22 cellular contexts compared by ENCODE assay signal in genomic region chr10:27035163-27035562, GRCh38.
DNase-seq lines count a peak whose midpoint lies in the region.
"Had no signal": no experiment of that assay in that cellular context is flagged by ENCODE, and none has a peak within 500 bp of the region (broad histone marks: within the 10 kb centered on the region; RNA-seq: fewer than 3 reads in every experiment).

No MANE protein-coding gene starts in this region.

- peaks cover 22% of the 10 kb centered on the region for H3K36me3 Mint-ChIP-seq in activated naive CD4-positive, alpha-beta T cell treated with anti-CD3 and anti-CD28 coated beads, Interleukin-2, amount 50 U/mL, for 24 hours
- H3K36me3 Mint-ChIP-seq in activated CD4-positive, alpha-beta memory T cell treated with anti-CD3 and anti-CD28 coated beads, Interleukin-2, amount 10 ng/mL, durations not matched to agents 7 days and 5 days (ENCODE audit: low read depth) = peaks cover 12% of the 10 kb centered on the region

- no peak for DNase-seq in activated naive CD4-positive, alpha-beta T cell (lab: John Stamatoyannopoulos, UW)
- DNase-seq in Karpas-422 (no peak), pons (ENCODE audit: low spot score) (peak; percentile 14), iPS-NIHi7 (ENCODE audit: extremely low spot score) (no peak), 8988T (no peak), RPMI8226 (no peak)
- no peak for DNase-seq in activated CD4-positive, alpha-beta memory T cell treated with anti-CD3 and anti-CD28 coated beads, Interleukin-2, amount 10 ng/mL, durations not matched to agents 7 days and 5 days
- DNase-seq: activated CD4-positive, CD25-positive, alpha-beta regulatory T cell; amygdala; Calu3; caudate nucleus; foreskin fibroblast; hypothalamus; natural killer cell; NCI-H2171 treated with DMSO at 0.1 percent for 48 hours; NCI-H69; stimulated activated CD4-positive, alpha-beta T cell treated with anti-CD3 and anti-CD28 coated beads, Interleukin-2, amount 100 ng/mL, for 24 hours; trophoblast cell had no signal

- H3K4me2 ChIP-seq in Karpas-422 (ENCODE audit: low read depth, low read length, poor library complexity, severe bottlenecking) = peak overlapping the region; percentile 33
- H3K4me2 ChIP-seq: GM23338 had no signal

- peak overlapping the region; percentile 4; the same call in 1 of the 2 replicates for H2AFZ ChIP-seq in Karpas-422 (ENCODE audit: low read length)
- H2AFZ ChIP-seq: GM23338 had no signal

- peak overlapping the region; percentile 8; the same call in 1 of the 2 replicates for H3K27ac ChIP-seq in Karpas-422 (ENCODE audit: low read length)
- H3K27ac ChIP-seq: epithelial cell of prostate had no signal

- no peaks in the 10 kb centered on the region for H3K9me3 ChIP-seq in Karpas-422 (ENCODE audit: low read length)

- no peaks in the 10 kb centered on the region for H3K9me3 Mint-ChIP-seq in activated naive CD4-positive, alpha-beta T cell treated with anti-CD3 and anti-CD28 coated beads, Interleukin-2, amount 50 U/mL, for 24 hours
- no peaks in the 10 kb centered on the region for H3K9me3 Mint-ChIP-seq in activated CD4-positive, alpha-beta memory T cell treated with anti-CD3 and anti-CD28 coated beads, Interleukin-2, amount 10 ng/mL, durations not matched to agents 7 days and 5 days
- H3K9me3 Mint-ChIP-seq: GM23338; natural killer cell; stimulated activated naive CD8-positive, alpha-beta T cell treated with anti-CD3 and anti-CD28 coated beads, Interleukin-15, Interleukin-2, amounts not matched to agents 100 ng/mL and 50 ng/mL, for 24 hours had no signal

- H3K27ac Mint-ChIP-seq in activated naive CD4-positive, alpha-beta T cell treated with anti-CD3 and anti-CD28 coated beads, Interleukin-2, amount 50 U/mL, for 24 hours = peak overlapping the region; percentile 43
- no peak overlapping the region for H3K27ac Mint-ChIP-seq in activated CD4-positive, alpha-beta memory T cell treated with anti-CD3 and anti-CD28 coated beads, Interleukin-2, amount 10 ng/mL, durations not matched to agents 7 days and 5 days
- H3K27ac Mint-ChIP-seq: GM23338; natural killer cell; stimulated activated naive CD8-positive, alpha-beta T cell treated with anti-CD3 and anti-CD28 coated beads, Interleukin-15, Interleukin-2, amounts not matched to agents 100 ng/mL and 50 ng/mL, for 24 hours had no signal

- no peaks in the 10 kb centered on the region for H3K27me3 ChIP-seq in Karpas-422 (ENCODE audit: low read length)

- peaks cover 15% of the 10 kb centered on the region for H3K4me1 ChIP-seq in Karpas-422 (ENCODE audit: low read length)

- H3K4me3 ChIP-seq in Karpas-422 (ENCODE audit: low read length) = no peak overlapping the region
- H3K4me3 ChIP-seq: GM23338 had no signal

- 0 out of 2 replicates have a peak, but pooled peaks cover 4% of the 10 kb centered on the region for H3K79me2 ChIP-seq in Karpas-422 (ENCODE audit: low read length)

- CTCF ChIA-PET in activated CD4-positive, alpha-beta memory T cell treated with anti-CD3 and anti-CD28 coated beads, Interleukin-2, amount 10 ng/mL, durations not matched to agents 7 days and 5 days (lab: Charles Lee) = no interaction called here

- no peaks in the 10 kb centered on the region for H3K27me3 Mint-ChIP-seq in activated naive CD4-positive, alpha-beta T cell treated with anti-CD3 and anti-CD28 coated beads, Interleukin-2, amount 50 U/mL, for 24 hours
- no peaks in the 10 kb centered on the region for H3K27me3 Mint-ChIP-seq in activated CD4-positive, alpha-beta memory T cell treated with anti-CD3 and anti-CD28 coated beads, Interleukin-2, amount 10 ng/mL, durations not matched to agents 7 days and 5 days
- H3K27me3 Mint-ChIP-seq: stimulated activated naive CD8-positive, alpha-beta T cell treated with anti-CD3 and anti-CD28 coated beads, Interleukin-15, Interleukin-2, amounts not matched to agents 100 ng/mL and 50 ng/mL, for 24 hours had no signal

- no peak overlapping the region for H3K9ac ChIP-seq in Karpas-422 (ENCODE audit: low read length)

- H3K36me3 ChIP-seq in Karpas-422 (ENCODE audit: insufficient read depth, low read length) = peaks cover 20% of the 10 kb centered on the region

- no peaks in the 10 kb centered on the region for H4K20me1 ChIP-seq in Karpas-422 (ENCODE audit: insufficient read depth, low read depth, low read length)

- POLR2A ChIA-PET in activated CD4-positive, alpha-beta memory T cell treated with anti-CD3 and anti-CD28 coated beads, Interleukin-2, amount 10 ng/mL, durations not matched to agents 7 days and 5 days (lab: Charles Lee) = interaction anchor here (1.0 kb wide), 1 partner anchor 70 kb away, joined by 3 read pairs; no protein-coding TSS in a partner anchor

- peak overlapping the region; percentile 54 for H3K4me3 Mint-ChIP-seq in activated naive CD4-positive, alpha-beta T cell treated with anti-CD3 and anti-CD28 coated beads, Interleukin-2, amount 50 U/mL, for 24 hours
- H3K4me3 Mint-ChIP-seq in activated CD4-positive, alpha-beta memory T cell treated with anti-CD3 and anti-CD28 coated beads, Interleukin-2, amount 10 ng/mL, durations not matched to agents 7 days and 5 days = peak overlapping the region; percentile 61
- H3K4me3 Mint-ChIP-seq: GM23338; natural killer cell; stimulated activated naive CD8-positive, alpha-beta T cell treated with anti-CD3 and anti-CD28 coated beads, Interleukin-15, Interleukin-2, amounts not matched to agents 100 ng/mL and 50 ng/mL, for 24 hours had no signal

- H3K4me1 Mint-ChIP-seq in activated naive CD4-positive, alpha-beta T cell treated with anti-CD3 and anti-CD28 coated beads, Interleukin-2, amount 50 U/mL, for 24 hours = peaks cover 11% of the 10 kb centered on the region
- H3K4me1 Mint-ChIP-seq in activated CD4-positive, alpha-beta memory T cell treated with anti-CD3 and anti-CD28 coated beads, Interleukin-2, amount 10 ng/mL, durations not matched to agents 7 days and 5 days = peaks cover 15% of the 10 kb centered on the region
- H3K4me1 Mint-ChIP-seq: GM23338, natural killer cell had no signal

- H3K9me2 ChIP-seq in Karpas-422 (replicated peaks; ENCODE audit: insufficient read depth, low read length) = no peaks in the 10 kb centered on the region
